9 cellular contexts compared by ENCODE assay signal in genomic region chr12:26830783-26831601, GRCh38. TPM values are rescaled to one million over a fixed set of nuclear protein-coding genes. Genes with fewer than 3 reads are reported as not detected.
A peak's percentile ranks its signal among the peaks of the same experiment; 100 is the strongest.
DNase-seq lines count a peak whose midpoint lies in the region; ATAC-seq, FAIRE-seq and TF ChIP-seq lines count a peak whose summit lies in the region.
"Had no signal": no experiment of that assay in that cellular context is flagged by ENCODE, and none has a peak within 500 bp of the region (broad histone marks: within the 10 kb centered on the region; RNA-seq: fewer than 3 reads in every experiment).

No MANE protein-coding gene starts in this region.

- H3K27ac ChIP-seq in right cardiac atrium (ENCODE audit: low read length) (no peak overlapping the region), kidney (ENCODE audit: low read depth in 2 of 2, low read length in 2 of 2) (peak overlapping the region; percentile 33 to 44), neuronal stem cell (replicated peaks; ENCODE audit: low read length) (no peak overlapping the region)

- H2BK12ac ChIP-seq in neuronal stem cell (ENCODE audit: low read length): no peak overlapping the region

- no peak overlapping the region for H3K23ac ChIP-seq in neuronal stem cell (ENCODE audit: low read depth, low read length, poor library complexity)

- H3K14ac ChIP-seq in neuronal stem cell (ENCODE audit: low read length): no peak overlapping the region

- no peak overlapping the region for H4K8ac ChIP-seq in neuronal stem cell (ENCODE audit: low read depth, low read length)

- H4K91ac ChIP-seq in neuronal stem cell (ENCODE audit: low read depth, low read length, poor library complexity): no peak overlapping the region

- H3K4me2 ChIP-seq in neuronal stem cell (ENCODE audit: insufficient read depth, low read length, poor library complexity, severe bottlenecking): no peak overlapping the region

- peaks cover 10% of the 10 kb centered on the region for H3K36me3 Mint-ChIP-seq in activated naive CD8-positive, alpha-beta T cell treated with anti-CD3 and anti-CD28 coated beads for 36 hours
- peaks cover 14% of the 10 kb centered on the region for H3K36me3 Mint-ChIP-seq in type B pancreatic cell

- H3K4me1 ChIP-seq in right cardiac atrium (ENCODE audit: control insufficient read depth, insufficient read depth, low read length) (peaks cover 2% of the 10 kb centered on the region), kidney (ENCODE audit: control insufficient read depth in 1 of 2, insufficient read depth in 1 of 2, low read depth in 1 of 2, low read length in 2 of 2) (peaks cover 5 to 7% of the 10 kb centered on the region in 2 donors), neuronal stem cell (ENCODE audit: control insufficient read depth in 2 of 2, insufficient read depth in 1 of 2, low read depth in 1 of 2, low read length in 2 of 2) (peaks cover 0 to 3% of the 10 kb centered on the region in 2 donors)

- no peak overlapping the region for H3K18ac ChIP-seq in neuronal stem cell (ENCODE audit: low read length)

- H3K27me3 ChIP-seq in right cardiac atrium (ENCODE audit: control insufficient read depth, insufficient read depth): no peaks in the 10 kb centered on the region
- H3K27me3 ChIP-seq in neuronal stem cell (ENCODE audit: control insufficient read depth in 3 of 3, insufficient read depth in 3 of 3, low read depth in 1 of 3, low read length in 3 of 3): peaks cover 0 to 15% (median 8%) of the 10 kb centered on the region in 3 experiments
- H3K27me3 ChIP-seq: SJCRH30 had no signal

- no peaks in the 10 kb centered on the region for H3K79me1 ChIP-seq in neuronal stem cell (ENCODE audit: low read depth, low read length)

- ATAC-seq in right cardiac atrium (no peak), left cardiac atrium (no peak)

- H3K4me1 Mint-ChIP-seq in activated naive CD8-positive, alpha-beta T cell treated with anti-CD3 and anti-CD28 coated beads for 36 hours: peaks cover 46% of the 10 kb centered on the region
- H3K4me1 Mint-ChIP-seq in type B pancreatic cell (ENCODE audit: unreplicated experiment): peaks cover 12% of the 10 kb centered on the region

- no peak overlapping the region for H2BK15ac ChIP-seq in neuronal stem cell (ENCODE audit: low read length)

- H3K27me3 Mint-ChIP-seq in activated naive CD8-positive, alpha-beta T cell treated with anti-CD3 and anti-CD28 coated beads for 36 hours: no peaks in the 10 kb centered on the region
- peaks cover 3% of the 10 kb centered on the region for H3K27me3 Mint-ChIP-seq in type B pancreatic cell

- FAIRE-seq in kidney (lab: Jason Lieb, UNC): no peak

- H3K36me3 ChIP-seq in kidney (ENCODE audit: control insufficient read depth in 1 of 2, insufficient read depth in 2 of 2, low read length in 2 of 2): no peaks in the 10 kb centered on the region
- H3K36me3 ChIP-seq in neuronal stem cell (replicated peaks in 1 of 2; ENCODE audit: control insufficient read depth in 2 of 2, insufficient read depth in 2 of 2, low read length in 2 of 2): no peaks in the 10 kb centered on the region
- H3K36me3 ChIP-seq: SJCRH30 had no signal

- no peak overlapping the region for H2BK5ac ChIP-seq in neuronal stem cell (ENCODE audit: low read length)

- H3K27ac Mint-ChIP-seq in activated naive CD8-positive, alpha-beta T cell treated with anti-CD3 and anti-CD28 coated beads for 36 hours: peak overlapping the region; percentile 53
- peak overlapping the region; percentile 87 for H3K27ac Mint-ChIP-seq in type B pancreatic cell

- TF ChIP-seq CTCF in kidney (IDR thresholded peaks at IDR 0.05; ENCODE audit: borderline replicate concordance, extremely low read depth, insufficient read depth) (no peak), type B pancreatic cell (conservative IDR thresholded peaks at IDR 0.05) (no peak)

- no peaks in the 10 kb centered on the region for H3K9me3 Mint-ChIP-seq in activated naive CD8-positive, alpha-beta T cell treated with anti-CD3 and anti-CD28 coated beads for 36 hours
- H3K9me3 Mint-ChIP-seq in type B pancreatic cell: peaks cover 1% of the 10 kb centered on the region

- no peak overlapping the region for H2AFZ ChIP-seq in neuronal stem cell (ENCODE audit: low read length)

- H3K4me3 ChIP-seq in right cardiac atrium (ENCODE audit: low read length): peak overlapping the region; percentile 34
- H3K4me3 ChIP-seq in kidney (ENCODE audit: low read length in 2 of 2): peak overlapping the region; percentile 64 to 76
- H3K4me3 ChIP-seq in neuronal stem cell (ENCODE audit: low read length in 2 of 2): no peak overlapping the region

- H3K9ac ChIP-seq in kidney (ENCODE audit: low read length in 2 of 2) (peak overlapping the region in 1 of 2 donors; percentile 44), neuronal stem cell (ENCODE audit: low read depth, low read length, poor library complexity) (no peak overlapping the region)

- intact Hi-C loops in right cardiac atrium (cut with DNase I) (no loop called here), left cardiac atrium (cut with DNase I) (loop anchor here in 1 of 2 donors (10.0 kb wide), 1 partner anchor 54 kb away; no protein-coding TSS in a partner anchor), kidney (cut with DNase I) (no loop called here)

- H3K4ac ChIP-seq in neuronal stem cell (ENCODE audit: low read length): no peak overlapping the region

- H3K9me3 ChIP-seq in right cardiac atrium (ENCODE audit: control insufficient read depth, low read length): no peaks in the 10 kb centered on the region
- no peaks in the 10 kb centered on the region for H3K9me3 ChIP-seq in kidney (ENCODE audit: control insufficient read depth in 1 of 2, low read length in 2 of 2)
- no peaks in the 10 kb centered on the region for H3K9me3 ChIP-seq in neuronal stem cell (replicated peaks in 1 of 2; ENCODE audit: control insufficient read depth in 2 of 2, insufficient read depth in 1 of 2, low read depth in 1 of 2, low read length in 2 of 2)
- H3K9me3 ChIP-seq: SJCRH30 had no signal

- DNase-seq in right cardiac atrium: no peak
- no peak for DNase-seq in left cardiac atrium
- DNase-seq in activated naive CD8-positive, alpha-beta T cell treated with anti-CD3 and anti-CD28 coated beads for 36 hours: peak; percentile 4
- DNase-seq in kidney: no peak
- no peak for DNase-seq in type B pancreatic cell (ENCODE audit: extremely low spot score, unreplicated experiment)
- DNase-seq in neuronal stem cell (ENCODE audit: low spot score): no peak
- DNase-seq in AG08395 (ENCODE audit: low spot score): no peak
- DNase-seq in HT-29 (ENCODE audit: low spot score): no peak

- WGBS in right cardiac atrium: 73% methylated on average over 14 of the region's 14 CpGs
- WGBS in neuronal stem cell (ENCODE audit: extremely low coverage in 2 of 2, insufficient read length in 2 of 2, insufficient replicate concordance in 1 of 2), 2 donors: no CpG with 5 or more reads among the region's 14 CpGs

- peak overlapping the region; percentile 71 for H3K4me3 Mint-ChIP-seq in activated naive CD8-positive, alpha-beta T cell treated with anti-CD3 and anti-CD28 coated beads for 36 hours
- H3K4me3 Mint-ChIP-seq in type B pancreatic cell: peak overlapping the region; percentile 90

- H2BK120ac ChIP-seq in neuronal stem cell (ENCODE audit: low read depth, low read length): no peak overlapping the region

- no peak overlapping the region for H2AK5ac ChIP-seq in neuronal stem cell (ENCODE audit: low read depth, low read length)

RNA-seq across cellular contexts. Expression of gene ITPR2, which starts 2.0 kb away (rescaled TPM):
- total RNA-seq in right cardiac atrium (10 to 100 TPM; 19.5 to 32.1 (median 24.6) TPM), left cardiac atrium (10 to 100 TPM; 25.4 to 26.7 TPM), kidney (56.9 TPM), type B pancreatic cell (ENCODE audit: low replicate concordance) (33.7 and 80.6 TPM in 2 replicates)
- polyA plus RNA-seq in right cardiac atrium (4.2 TPM), kidney (ENCODE audit: insufficient read depth, low read depth, low replicate concordance) (5.7 TPM)
- total RNA-seq in activated naive CD8-positive, alpha-beta T cell treated with anti-CD3 and anti-CD28 coated beads for 36 hours: 10 to 100 TPM; 27.3 TPM
- 0.25 TPM for polyA plus RNA-seq in neuronal stem cell (2013, experiment 1 of 2)
- polyA plus RNA-seq in neuronal stem cell (2013, experiment 2 of 2): 0.17 TPM
- total RNA-seq in HT-29 (2014; rRNA removed; shearing (Covaris generic)): 10.8 and 12.2 TPM in 2 replicates

Comparison
In these comparisons a context has a peak if more than half of its experiments do, and no peak if none do; other contexts are left out.
1. H3K27ac ChIP-seq: peak in kidney (2 of 2); none in right cardiac atrium (single experiment) and neuronal stem cell (single experiment).
2. H3K4me3 ChIP-seq: peak in right cardiac atrium (single experiment) and kidney (2 of 2); none in neuronal stem cell (0 of 2).